Comparison of ENCODE assay signal across 8 cellular contexts in the genomic region with DNA sequence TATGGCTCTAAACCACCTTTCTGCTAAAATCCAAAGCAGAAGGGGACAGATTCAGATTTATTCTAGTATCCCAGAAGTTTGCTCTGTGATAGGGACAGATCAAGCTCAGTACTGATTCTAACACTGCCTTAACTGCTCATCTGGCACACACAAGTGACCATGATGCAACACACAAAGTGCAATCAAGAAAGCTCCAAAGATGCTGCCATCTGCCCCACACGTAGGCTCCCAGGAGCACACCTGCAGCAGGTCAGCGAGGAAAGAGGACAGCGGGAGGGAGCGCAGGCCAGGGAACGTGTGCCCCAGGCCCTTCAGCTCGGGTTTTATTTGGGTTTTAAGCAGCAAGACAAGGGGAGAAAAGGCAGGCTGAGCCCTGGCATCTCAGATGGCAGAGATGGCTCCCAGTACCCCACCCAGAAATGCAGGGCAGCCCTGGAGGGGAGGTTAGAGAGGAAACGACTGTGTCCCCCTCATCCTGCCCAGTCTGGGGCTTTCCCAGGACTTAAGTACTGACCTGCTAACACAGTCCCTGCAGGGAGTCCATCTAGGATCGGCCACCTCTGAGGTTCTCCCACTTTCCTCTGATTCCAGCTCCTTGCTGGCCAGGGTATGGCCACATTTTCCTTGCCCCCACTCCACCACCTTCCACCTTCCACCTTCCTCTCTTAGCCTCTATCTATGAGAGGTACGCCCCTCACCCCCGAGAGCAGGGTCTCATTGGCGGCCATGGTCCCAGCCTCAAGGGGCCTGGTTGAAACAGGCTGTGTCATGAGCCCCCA. TPM values are rescaled to one million over a fixed set of nuclear protein-coding genes. Genes with fewer than 3 reads are reported as not detected.
DNase-seq lines count a peak whose midpoint lies in the region; ATAC-seq, FAIRE-seq and TF ChIP-seq lines count a peak whose summit lies in the region.

No MANE protein-coding gene starts in this region.

- H3K36me3 ChIP-seq in HCT116 (ENCODE audit: control insufficient read depth in 1 of 2, insufficient read depth in 2 of 2, low read length in 2 of 2) (peaks cover 9 to 35% of the 10 kb centered on the region in 2 experiments; a peak in 3 of 4 replicates), K562 (ENCODE audit: control insufficient read depth, insufficient read depth, low read length) (peaks cover 56% of the 10 kb centered on the region), mesenchymal stem cell (ENCODE audit: control insufficient read depth in 1 of 2, insufficient read depth in 2 of 2, low read depth in 1 of 2, low read length in 2 of 2) (peaks cover 11 to 47% of the 10 kb centered on the region in 2 experiments)

- H4K91ac ChIP-seq in mesenchymal stem cell (ENCODE audit: low read length): peak overlapping the region; percentile 46

- H4K8ac ChIP-seq in mesenchymal stem cell (ENCODE audit: low read length): no peak overlapping the region

- H3K4me1 ChIP-seq in A549: peaks cover 30% of the 10 kb centered on the region
- H3K4me1 ChIP-seq in HCT116 (ENCODE audit: control insufficient read depth in 1 of 2, insufficient read depth in 2 of 2, low read length in 2 of 2): peaks cover 9 to 21% of the 10 kb centered on the region in 2 experiments
- H3K4me1 ChIP-seq in K562 (replicated peaks in 1 of 2; ENCODE audit: control insufficient read depth in 2 of 2, insufficient read depth in 2 of 2, low read length in 2 of 2): peaks cover 46 to 74% of the 10 kb centered on the region in 2 experiments
- peaks cover 38% of the 10 kb centered on the region for H3K4me1 ChIP-seq in mesenchymal stem cell (ENCODE audit: control insufficient read depth, insufficient read depth, low read depth, low read length)

- in situ Hi-C loops in K562 (cut with MboI): no loop called here

- BruUV-seq in HCT116 (replicated peaks; lab: Mats Ljungman, UMichigan): no TSS peak
- BruUV-seq in K562 (replicated peaks; lab: Mats Ljungman, UMichigan): no TSS peak

- RAD21 ChIA-PET in HCT116 (lab: Charles Lee; ENCODE audit: low non-redundant PET in 1 of 2, low total read pairs in 2 of 2, uncharacterized antibody in 2 of 2, unreplicated experiment in 2 of 2): no interaction called here

- H3K14ac ChIP-seq in mesenchymal stem cell (ENCODE audit: low read length in 2 of 2): peak overlapping the region in 1 of 2 experiments; percentile 53

- no peak overlapping the region for H2BK12ac ChIP-seq in mesenchymal stem cell (ENCODE audit: low read length in 2 of 2)

- H3K9me3 ChIP-seq in A549 (no peaks in the 10 kb centered on the region), HCT116 (ENCODE audit: control insufficient read depth in 1 of 2, insufficient read depth in 1 of 2, low read depth in 1 of 2, low read length in 2 of 2) (no peaks in the 10 kb centered on the region), K562 (replicated peaks; ENCODE audit: control insufficient read depth, insufficient read depth, low read depth, low read length) (0 out of 2 replicates have a peak, but pooled peaks cover 1% of the 10 kb centered on the region), mesenchymal stem cell (ENCODE audit: control insufficient read depth, low read length) (no peaks in the 10 kb centered on the region)

- no peak overlapping the region for H2AFZ ChIP-seq in HCT116 (ENCODE audit: low read depth, low read length, poor library complexity, severe bottlenecking)
- no peak overlapping the region for H2AFZ ChIP-seq in K562 (ENCODE audit: low read depth, low read length)
- no peak overlapping the region for H2AFZ ChIP-seq in mesenchymal stem cell (ENCODE audit: low read depth, low read length)

- 30% methylated on average over 11 of the region's 11 CpGs for WGBS in A549 (ENCODE audit: missing lambda C conversion rate)
- WGBS in K562 (ENCODE audit: insufficient coverage, low coverage, missing lambda C conversion rate): 6% methylated on average over 11 of the region's 11 CpGs
- 17% methylated on average over 11 of the region's 11 CpGs for WGBS in mesenchymal stem cell

- TF ChIP-seq POLR2A in A549 (IDR thresholded peaks at IDR 0.05; ENCODE audit: low read length) (no peak), HCT116 (IDR thresholded peaks at IDR 0.05; ENCODE audit: borderline replicate concordance, extremely low read depth, insufficient read depth, insufficient read length) (no peak), K562 (conservative IDR thresholded peaks at IDR 0.05) (no peak)

- H2BK5ac ChIP-seq in mesenchymal stem cell (ENCODE audit: low read depth, low read length, poor library complexity, severe bottlenecking): no peak overlapping the region

- no peaks in the 10 kb centered on the region for H4K20me1 ChIP-seq in HCT116 (ENCODE audit: insufficient read depth)
- peaks cover 36% of the 10 kb centered on the region for H4K20me1 ChIP-seq in K562 (replicated peaks; ENCODE audit: control insufficient read depth, insufficient read depth, low read length)

- TF ChIP-seq CTCF in A549 (IDR thresholded peaks at IDR 0.05) (no peak), HCT116 (IDR thresholded peaks at IDR 0.05 in 2 of 3, conservative IDR thresholded peaks at IDR 0.05 in 1 of 3; ENCODE audit: borderline replicate concordance in 1 of 3, insufficient read depth in 1 of 3, low read depth in 2 of 3, low read length in 2 of 3) (no peak), K562 (IDR thresholded peaks at IDR 0.05 in 2 of 3, conservative IDR thresholded peaks at IDR 0.05 in 1 of 3; ENCODE audit: insufficient read depth in 2 of 3, low read depth in 1 of 3, low read length in 3 of 3) (no peak)

- H3K9me1 ChIP-seq in K562 (ENCODE audit: control insufficient read depth, insufficient read depth, low read length): peaks cover 17% of the 10 kb centered on the region

- no peak for TF ChIP-seq EP300 in A549 (IDR thresholded peaks at IDR 0.05)
- TF ChIP-seq EP300 in K562 (IDR thresholded peaks at IDR 0.05; ENCODE audit: low read length): no peak

- H3K79me2 ChIP-seq in HCT116 (ENCODE audit: insufficient read depth, low read length) (peaks cover 61% of the 10 kb centered on the region), K562 (ENCODE audit: control insufficient read depth, insufficient read depth, low read length) (peaks cover 76% of the 10 kb centered on the region)

- peak overlapping the region; percentile 97 for H3K4me3 ChIP-seq in A549
- peak overlapping the region; percentile 82 to 98 for H3K4me3 ChIP-seq in HCT116 (replicated peaks in 1 of 2; ENCODE audit: low read depth in 1 of 2, low read length in 2 of 2)
- peak overlapping the region; percentile 100 for H3K4me3 ChIP-seq in K562
- H3K4me3 ChIP-seq in mesenchymal stem cell (ENCODE audit: insufficient read depth in 1 of 2, low read depth in 1 of 2, low read length in 2 of 2): peak overlapping the region; percentile 83 to 91

- no peaks in the 10 kb centered on the region for H3K9me2 ChIP-seq in HCT116 (ENCODE audit: insufficient read depth)

- intact Hi-C loops in HCT116 (cut with micrococcal nuclease): no loop called here
- intact Hi-C loops in K562 (cut with micrococcal nuclease): no loop called here

- H2AK5ac ChIP-seq in mesenchymal stem cell (ENCODE audit: low read length, severe bottlenecking): no peak overlapping the region

- H3K9ac ChIP-seq in HCT116 (ENCODE audit: low read length) (peak overlapping the region; percentile 99), K562 (ENCODE audit: insufficient read depth in 1 of 2, low read depth in 2 of 2, low read length in 2 of 2) (peak overlapping the region; percentile 95 to 97), mesenchymal stem cell (ENCODE audit: low read length) (peak overlapping the region; percentile 89)

- ATAC-seq in A549 (no peak), HCT116 (no peak), K562 (no peak), HG03565 (IDR thresholded peaks at IDR 0.05; ENCODE audit: unreplicated experiment) (no peak), GM19324 (IDR thresholded peaks at IDR 0.05; ENCODE audit: low FRiP score, unreplicated experiment) (no peak)

- H3K4ac ChIP-seq in mesenchymal stem cell (ENCODE audit: low read depth in 1 of 2, low read length in 2 of 2): peak overlapping the region; percentile 29 to 54

- H3K27me3 ChIP-seq in HCT116 (ENCODE audit: insufficient read depth, low read length) (no peaks in the 10 kb centered on the region), K562 (ENCODE audit: control insufficient read depth in 2 of 2, insufficient read depth in 2 of 2, low read length in 2 of 2) (no peaks in the 10 kb centered on the region), mesenchymal stem cell (ENCODE audit: control insufficient read depth in 1 of 2, insufficient read depth in 1 of 2, low read length in 2 of 2) (no peaks in the 10 kb centered on the region)

- H3K4me2 ChIP-seq in A549 (peak overlapping the region; percentile 96), HCT116 (ENCODE audit: low read length) (peak overlapping the region; percentile 98), K562 (ENCODE audit: insufficient read depth, low read length) (peak overlapping the region; percentile 94), mesenchymal stem cell (ENCODE audit: low read length, poor library complexity, severe bottlenecking) (peak overlapping the region; percentile 77)

- POLR2A ChIA-PET in A549 (lab: Yijun Ruan, JAX): no interaction called here
- POLR2A ChIA-PET in HCT116 (lab: Charles Lee): interaction anchor here (2.1 kb wide), 1 partner anchor 52 kb away, joined by 8 read pairs; a partner anchor contains a TSS
- POLR2A ChIA-PET in K562 (lab: Yijun Ruan, JAX): interaction anchor here (0.6 to 6.2 kb wide), 15 partner anchors 8 to 617 kb away, joined by 3 to 78 read pairs (median 3); a partner anchor contains a TSS

- peak overlapping the region in 1 of 2 experiments; percentile 18 for H3K18ac ChIP-seq in mesenchymal stem cell (ENCODE audit: low read depth in 1 of 2, low read length in 2 of 2)

- FAIRE-seq in A549 (lab: Jason Lieb, UNC) (no peak), K562 (lab: Jason Lieb, UNC) (peak; percentile 54)

- DNase-seq in A549 (ENCODE audit: low read depth in 1 of 2, low spot score in 1 of 2) (no peak), HCT116 (ENCODE audit: low read depth, low spot score) (no peak), K562 (ENCODE audit: extremely low read depth in 1 of 4, low spot score in 3 of 4) (no peak), mesenchymal stem cell (no peak), nucleus accumbens (lab: John Stamatoyannopoulos, UW) (no peak), HCEC 1CT (no peak)

- peaks cover 50% of the 10 kb centered on the region for H3K79me1 ChIP-seq in mesenchymal stem cell (replicated peaks; ENCODE audit: low read length, poor library complexity, severe bottlenecking)

- no peak overlapping the region for H2BK120ac ChIP-seq in mesenchymal stem cell (ENCODE audit: low read depth, low read length)

- CTCF ChIA-PET in A549 (lab: Yijun Ruan, JAX): interaction anchor here (1.4 to 4.4 kb wide), 4 partner anchors 12 to 110 kb away, joined by 3 to 30 read pairs (median 4); no protein-coding TSS in a partner anchor
- CTCF ChIA-PET in HCT116 (lab: Charles Lee): interaction anchor here (0.5 to 1.4 kb wide), 3 partner anchors 12 to 274 kb away, joined by 3 to 6 read pairs (median 4); a partner anchor contains a TSS
- CTCF ChIA-PET in K562 (lab: Yijun Ruan, JAX; ENCODE audit: low intra/inter-chr PET ratio): no interaction called here

- TF ChIP-seq RAD21 in A549 (conservative IDR thresholded peaks at IDR 0.05 in 1 of 2, IDR thresholded peaks at IDR 0.05 in 1 of 2) (no peak), HCT116 (IDR thresholded peaks at IDR 0.05; ENCODE audit: low read depth) (no peak), K562 (CRISPR knock-in tag; conservative IDR thresholded peaks at IDR 0.05 in 1 of 2, IDR thresholded peaks at IDR 0.05 in 1 of 2) (no peak)

- H2BK15ac ChIP-seq in mesenchymal stem cell (ENCODE audit: low read depth, poor library complexity, severe bottlenecking): no peak overlapping the region

- H3K27ac ChIP-seq in A549 (peak overlapping the region; percentile 94), HCT116 (ENCODE audit: low read depth, low read length) (peak overlapping the region; percentile 90), K562 (ENCODE audit: extremely low read depth, low read depth, low read length) (peak overlapping the region; percentile 96), mesenchymal stem cell (ENCODE audit: low read length, poor library complexity, severe bottlenecking) (no peak overlapping the region)

- peak overlapping the region; percentile 25 to 85 for H3K23ac ChIP-seq in mesenchymal stem cell (ENCODE audit: low read length in 2 of 2)

RNA-seq across cellular contexts. Expression of a gene that starts 1.2 kb away (rescaled TPM):
- polyA plus RNA-seq in A549 (2011; rRNA removed): 9.3 and 9.9 TPM in 2 replicates
- 12.2 and 16.1 TPM in 2 replicates for polyA plus RNA-seq in A549 (2012; cell fraction: cytosol; rRNA removed)
- polyA plus RNA-seq in A549 (2012; cell fraction: nucleus; rRNA removed): 41.5 and 54.1 TPM in 2 replicates
- polyA plus RNA-seq in A549 (2017; fragmentation: RNase III; extraction: RNeasy Plus Mini Kit Qiagen cat#74134 plus additional on column Dnase treatment): 18.8 to 20.1 TPM (median 20.1 TPM) in 3 replicates
- 15.7 and 16.0 TPM in 2 replicates for polyA minus RNA-seq in A549 (2011; rRNA and poly(A)+ RNA removed)
- total RNA-seq in HCT116 (2021; ENCODE audit: unreplicated experiment): 42.5 TPM
- polyA plus RNA-seq in HCT116 (2012): 22.9 and 24.4 TPM in 2 replicates
- total RNA-seq in K562 (2011; cell fraction: chromatin; rRNA removed; ENCODE audit: low replicate concordance): 106 and 219 TPM in 2 replicates
- 114 and 116 TPM in 2 replicates for total RNA-seq in K562 (2011; cell fraction: nucleolus; rRNA removed)
- 107 and 126 TPM in 2 replicates for total RNA-seq in K562 (2011; cell fraction: nucleoplasm; rRNA removed)
- total RNA-seq in K562 (2014; rRNA removed): 45.1 and 49.1 TPM in 2 replicates
- total RNA-seq in K562 (2014; rRNA removed; fragmentation: Illumina TruSeq; extraction: Trizol): 14.8 and 18.0 TPM in 2 replicates
- total RNA-seq in K562 (2015; rRNA removed; fragmentation: Illumina TruSeq; extraction: Trizol): 29.7 and 29.8 TPM in 2 replicates
- 64.3 and 66.8 TPM in 2 replicates for total RNA-seq in K562 (2021)
- 17.5 and 26.5 TPM in 2 replicates for polyA plus RNA-seq in K562 (2011; rRNA removed)
- 15.7 and 25.5 TPM in 2 replicates for polyA plus RNA-seq in K562 (2011; cell fraction: cytosol; rRNA removed)
- 67.6 and 116 TPM in 2 replicates for polyA plus RNA-seq in K562 (2011; cell fraction: nucleus; rRNA removed)
- polyA plus RNA-seq in K562 (2012): 33.4 and 43.7 TPM in 2 replicates
- polyA plus RNA-seq in K562 (2014; fragmentation: Illumina TruSeq; extraction: Trizol): 33.7 and 35.0 TPM in 2 replicates
- 1 to 10 TPM; 3.6 to 3.8 TPM for polyA plus RNA-seq in K562 (2014; fragmentation: Nextera tagmentation; extraction: Ambion mirVana)
- polyA plus RNA-seq in K562 (2014; rRNA removed): 34.4 and 43.0 TPM in 2 replicates
- 24.4 and 25.6 TPM in 2 replicates for polyA minus RNA-seq in K562 (2011; rRNA and poly(A)+ RNA removed)
- polyA minus RNA-seq in K562 (2011; cell fraction: cytosol; rRNA and poly(A)+ RNA removed): 22.2 and 23.9 TPM in 2 replicates
- polyA minus RNA-seq in K562 (2011; cell fraction: nucleus; rRNA and poly(A)+ RNA removed): 42.0 and 46.8 TPM in 2 replicates
- polyA plus RNA-seq in mesenchymal stem cell (2013, experiment 1 of 2): 16.3 TPM
- 15.1 TPM for polyA plus RNA-seq in mesenchymal stem cell (2013, experiment 2 of 2)

RNA-seq across cellular contexts. Expression of a gene that starts 11.3 kb away (rescaled TPM):
- not detected in 2 replicates for polyA plus RNA-seq in A549 (2011; rRNA removed)
- polyA plus RNA-seq in A549 (2012; cell fraction: cytosol; rRNA removed): not detected in 2 replicates
- polyA plus RNA-seq in A549 (2012; cell fraction: nucleus; rRNA removed): 0.04 TPM in 1 of 2 replicates, not detected in the other
- polyA plus RNA-seq in A549 (2017; fragmentation: RNase III; extraction: RNeasy Plus Mini Kit Qiagen cat#74134 plus additional on column Dnase treatment): not detected in 3 replicates
- polyA minus RNA-seq in A549 (2011; rRNA and poly(A)+ RNA removed): not detected in 2 replicates
- not detected for total RNA-seq in HCT116 (2021; ENCODE audit: unreplicated experiment)
- 0.27 and 0.43 TPM in 2 replicates for polyA plus RNA-seq in HCT116 (2012)
- total RNA-seq in K562 (2011; cell fraction: chromatin; rRNA removed; ENCODE audit: low replicate concordance): not detected in 2 replicates
- total RNA-seq in K562 (2011; cell fraction: nucleolus; rRNA removed): 0.26 TPM in 1 of 2 replicates, not detected in the other
- total RNA-seq in K562 (2011; cell fraction: nucleoplasm; rRNA removed): not detected in 2 replicates
- total RNA-seq in K562 (2014; rRNA removed): not detected in 2 replicates
- not detected in 2 replicates for total RNA-seq in K562 (2014; rRNA removed; fragmentation: Illumina TruSeq; extraction: Trizol)
- not detected in 2 replicates for total RNA-seq in K562 (2015; rRNA removed; fragmentation: Illumina TruSeq; extraction: Trizol)
- not detected in 2 replicates for total RNA-seq in K562 (2021)
- not detected in 2 replicates for polyA plus RNA-seq in K562 (2011; rRNA removed)
- not detected in 2 replicates for polyA plus RNA-seq in K562 (2011; cell fraction: cytosol; rRNA removed)
- polyA plus RNA-seq in K562 (2011; cell fraction: nucleus; rRNA removed): 0.07 TPM in 1 of 2 replicates, not detected in the other
- polyA plus RNA-seq in K562 (2012): 0.35 and 0.83 TPM in 2 replicates
- not detected in 2 replicates for polyA plus RNA-seq in K562 (2014; fragmentation: Illumina TruSeq; extraction: Trizol)
- not detected for polyA plus RNA-seq in K562 (2014; fragmentation: Nextera tagmentation; extraction: Ambion mirVana)
- not detected in 2 replicates for polyA plus RNA-seq in K562 (2014; rRNA removed)
- polyA minus RNA-seq in K562 (2011; rRNA and poly(A)+ RNA removed): not detected in 2 replicates
- polyA minus RNA-seq in K562 (2011; cell fraction: cytosol; rRNA and poly(A)+ RNA removed): not detected in 2 replicates
- polyA minus RNA-seq in K562 (2011; cell fraction: nucleus; rRNA and poly(A)+ RNA removed): not detected in 2 replicates
- 1.9 TPM for polyA plus RNA-seq in mesenchymal stem cell (2013, experiment 1 of 2)
- polyA plus RNA-seq in mesenchymal stem cell (2013, experiment 2 of 2): 1.7 TPM
